Comparison of ENCODE assay signal across 2 cellular contexts in the genomic region with DNA sequence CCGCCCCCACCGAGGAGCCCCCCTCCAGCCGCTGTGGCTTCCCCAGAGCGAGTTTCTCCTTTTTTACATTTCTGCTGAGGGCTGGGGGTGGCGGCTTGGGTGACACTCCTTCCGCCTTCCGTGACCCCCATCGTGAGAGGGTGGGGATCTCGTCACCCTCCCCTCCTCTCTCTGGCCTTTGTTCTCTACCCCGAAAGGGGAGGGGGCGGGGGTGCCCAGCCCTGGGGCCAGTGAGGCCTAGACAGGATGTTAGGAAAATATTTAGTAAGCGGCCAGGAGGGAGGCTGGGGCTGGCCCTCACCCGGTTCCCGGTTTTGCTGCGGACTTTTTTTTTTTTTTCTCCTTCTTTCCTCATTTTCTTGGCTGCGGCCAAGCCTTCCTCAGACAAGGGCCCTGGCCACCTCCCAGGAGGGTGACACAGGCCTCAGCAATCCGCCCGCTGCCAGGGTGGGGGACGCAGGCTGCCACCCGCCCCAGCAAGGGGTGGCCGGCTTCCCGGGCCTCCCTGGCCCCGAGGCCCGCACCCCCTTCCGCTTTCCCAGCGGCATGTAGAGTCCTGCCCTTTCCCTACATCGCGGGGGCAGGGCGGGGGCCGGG.
TF ChIP-seq lines count a peak whose summit lies in the region.

No MANE protein-coding gene starts in this region.

TF ChIP-seq in SK-N-SH treated with all-trans-retinoic acid at 6 μM for 48 hours, 23 proteins besides CTCF, POLR2A, EP300 and RAD21:
- TF ChIP-seq, protein P1, sequence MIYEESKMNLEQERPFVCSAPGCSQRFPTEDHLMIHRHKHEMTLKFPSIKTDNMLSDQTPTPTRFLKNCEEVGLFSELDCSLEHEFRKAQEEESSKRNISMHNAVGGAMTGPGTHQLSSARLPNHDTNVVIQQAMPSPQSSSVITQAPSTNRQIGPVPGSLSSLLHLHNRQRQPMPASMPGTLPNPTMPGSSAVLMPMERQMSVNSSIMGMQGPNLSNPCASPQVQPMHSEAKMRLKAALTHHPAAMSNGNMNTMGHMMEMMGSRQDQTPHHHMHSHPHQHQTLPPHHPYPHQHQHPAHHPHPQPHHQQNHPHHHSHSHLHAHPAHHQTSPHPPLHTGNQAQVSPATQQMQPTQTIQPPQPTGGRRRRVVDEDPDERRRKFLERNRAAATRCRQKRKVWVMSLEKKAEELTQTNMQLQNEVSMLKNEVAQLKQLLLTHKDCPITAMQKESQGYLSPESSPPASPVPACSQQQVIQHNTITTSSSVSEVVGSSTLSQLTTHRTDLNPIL (CRISPR knock-in tag; IDR thresholded peaks at IDR 0.05; ENCODE audit: low read depth), result no peak

TF ChIP-seq in K562, 482 proteins besides CTCF, POLR2A, EP300 and RAD21 (continues in another document):
- TF ChIP-seq, protein P2, sequence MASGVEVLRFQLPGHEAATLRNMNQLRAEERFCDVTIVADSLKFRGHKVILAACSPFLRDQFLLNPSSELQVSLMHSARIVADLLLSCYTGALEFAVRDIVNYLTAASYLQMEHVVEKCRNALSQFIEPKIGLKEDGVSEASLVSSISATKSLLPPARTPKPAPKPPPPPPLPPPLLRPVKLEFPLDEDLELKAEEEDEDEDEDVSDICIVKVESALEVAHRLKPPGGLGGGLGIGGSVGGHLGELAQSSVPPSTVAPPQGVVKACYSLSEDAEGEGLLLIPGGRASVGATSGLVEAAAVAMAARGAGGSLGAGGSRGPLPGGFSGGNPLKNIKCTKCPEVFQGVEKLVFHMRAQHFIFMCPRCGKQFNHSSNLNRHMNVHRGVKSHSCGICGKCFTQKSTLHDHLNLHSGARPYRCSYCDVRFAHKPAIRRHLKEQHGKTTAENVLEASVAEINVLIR (CRISPR knock-in tag; IDR thresholded peaks at IDR 0.05), result no peak
- TF ChIP-seq, protein P3, sequence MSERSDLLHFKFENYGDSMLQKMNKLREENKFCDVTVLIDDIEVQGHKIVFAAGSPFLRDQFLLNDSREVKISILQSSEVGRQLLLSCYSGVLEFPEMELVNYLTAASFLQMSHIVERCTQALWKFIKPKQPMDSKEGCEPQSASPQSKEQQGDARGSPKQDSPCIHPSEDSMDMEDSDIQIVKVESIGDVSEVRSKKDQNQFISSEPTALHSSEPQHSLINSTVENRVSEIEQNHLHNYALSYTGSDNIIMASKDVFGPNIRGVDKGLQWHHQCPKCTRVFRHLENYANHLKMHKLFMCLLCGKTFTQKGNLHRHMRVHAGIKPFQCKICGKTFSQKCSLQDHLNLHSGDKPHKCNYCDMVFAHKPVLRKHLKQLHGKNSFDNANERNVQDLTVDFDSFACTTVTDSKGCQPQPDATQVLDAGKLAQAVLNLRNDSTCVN (CRISPR knock-in tag; IDR thresholded peaks at IDR 0.05), result no peak
- TF ChIP-seq, protein P4, sequence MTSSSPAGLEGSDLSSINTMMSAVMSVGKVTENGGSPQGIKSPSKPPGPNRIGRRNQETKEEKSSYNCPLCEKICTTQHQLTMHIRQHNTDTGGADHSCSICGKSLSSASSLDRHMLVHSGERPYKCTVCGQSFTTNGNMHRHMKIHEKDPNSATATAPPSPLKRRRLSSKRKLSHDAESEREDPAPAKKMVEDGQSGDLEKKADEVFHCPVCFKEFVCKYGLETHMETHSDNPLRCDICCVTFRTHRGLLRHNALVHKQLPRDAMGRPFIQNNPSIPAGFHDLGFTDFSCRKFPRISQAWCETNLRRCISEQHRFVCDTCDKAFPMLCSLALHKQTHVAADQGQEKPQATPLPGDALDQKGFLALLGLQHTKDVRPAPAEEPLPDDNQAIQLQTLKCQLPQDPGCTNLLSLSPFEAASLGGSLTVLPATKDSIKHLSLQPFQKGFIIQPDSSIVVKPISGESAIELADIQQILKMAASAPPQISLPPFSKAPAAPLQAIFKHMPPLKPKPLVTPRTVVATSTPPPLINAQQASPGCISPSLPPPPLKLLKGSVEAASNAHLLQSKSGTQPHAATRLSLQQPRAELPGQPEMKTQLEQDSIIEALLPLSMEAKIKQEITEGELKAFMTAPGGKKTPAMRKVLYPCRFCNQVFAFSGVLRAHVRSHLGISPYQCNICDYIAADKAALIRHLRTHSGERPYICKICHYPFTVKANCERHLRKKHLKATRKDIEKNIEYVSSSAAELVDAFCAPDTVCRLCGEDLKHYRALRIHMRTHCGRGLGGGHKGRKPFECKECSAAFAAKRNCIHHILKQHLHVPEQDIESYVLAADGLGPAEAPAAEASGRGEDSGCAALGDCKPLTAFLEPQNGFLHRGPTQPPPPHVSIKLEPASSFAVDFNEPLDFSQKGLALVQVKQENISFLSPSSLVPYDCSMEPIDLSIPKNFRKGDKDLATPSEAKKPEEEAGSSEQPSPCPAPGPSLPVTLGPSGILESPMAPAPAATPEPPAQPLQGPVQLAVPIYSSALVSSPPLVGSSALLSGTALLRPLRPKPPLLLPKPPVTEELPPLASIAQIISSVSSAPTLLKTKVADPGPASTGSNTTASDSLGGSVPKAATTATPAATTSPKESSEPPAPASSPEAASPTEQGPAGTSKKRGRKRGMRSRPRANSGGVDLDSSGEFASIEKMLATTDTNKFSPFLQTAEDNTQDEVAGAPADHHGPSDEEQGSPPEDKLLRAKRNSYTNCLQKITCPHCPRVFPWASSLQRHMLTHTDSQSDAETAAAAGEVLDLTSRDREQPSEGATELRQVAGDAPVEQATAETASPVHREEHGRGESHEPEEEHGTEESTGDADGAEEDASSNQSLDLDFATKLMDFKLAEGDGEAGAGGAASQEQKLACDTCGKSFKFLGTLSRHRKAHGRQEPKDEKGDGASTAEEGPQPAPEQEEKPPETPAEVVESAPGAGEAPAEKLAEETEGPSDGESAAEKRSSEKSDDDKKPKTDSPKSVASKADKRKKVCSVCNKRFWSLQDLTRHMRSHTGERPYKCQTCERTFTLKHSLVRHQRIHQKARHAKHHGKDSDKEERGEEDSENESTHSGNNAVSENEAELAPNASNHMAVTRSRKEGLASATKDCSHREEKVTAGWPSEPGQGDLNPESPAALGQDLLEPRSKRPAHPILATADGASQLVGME (CRISPR knock-in tag; IDR thresholded peaks at IDR 0.05), result no peak
- TF ChIP-seq L3MBTL2 (IDR thresholded peaks at IDR 0.05) (no peak), MEF2A (IDR thresholded peaks at IDR 0.05; ENCODE audit: control insufficient read depth, low read depth, low read length) (no peak), HDAC3 (IDR thresholded peaks at IDR 0.05; ENCODE audit: borderline replicate concordance, partially characterized antibody) (no peak), GTF2F1 (IDR thresholded peaks at IDR 0.05; ENCODE audit: low read depth, low read length) (no peak), TSC22D4 (tag; IDR thresholded peaks at IDR 0.05) (no peak), MECOM (CRISPR knock-in tag; IDR thresholded peaks at IDR 0.05) (no peak), ERF (CRISPR knock-in tag; IDR thresholded peaks at IDR 0.05) (no peak), SAP30 (IDR thresholded peaks at IDR 0.05; ENCODE audit: borderline replicate concordance, insufficient read depth, low read depth, low read length, poor library complexity, severe bottlenecking) (no peak), ETV5 (CRISPR knock-in tag; IDR thresholded peaks at IDR 0.05; ENCODE audit: low read depth) (no peak), ZNF175 (CRISPR knock-in tag; IDR thresholded peaks at IDR 0.05; ENCODE audit: low read depth) (0 out of 2 replicates have a peak, but pooled peaks have one; percentile 8), ZNF717 (CRISPR knock-in tag; IDR thresholded peaks at IDR 0.05) (no peak), HMG20A (CRISPR knock-in tag; conservative IDR thresholded peaks at IDR 0.05) (no peak), RFX5 (IDR thresholded peaks at IDR 0.05; ENCODE audit: low read depth, low read length) (no peak), GTF2A2 (tag; IDR thresholded peaks at IDR 0.05) (no peak), HSF4 (CRISPR knock-in tag; IDR thresholded peaks at IDR 0.05; ENCODE audit: borderline replicate concordance) (no peak), HDAC1 (IDR thresholded peaks at IDR 0.05) (no peak), ZNF57 (CRISPR knock-in tag; IDR thresholded peaks at IDR 0.05) (no peak), CHD2 (IDR thresholded peaks at IDR 0.05; ENCODE audit: low read depth, low read length) (no peak), RFX7 (CRISPR knock-in tag; IDR thresholded peaks at IDR 0.05) (no peak), MYBL2 (IDR thresholded peaks at IDR 0.05; ENCODE audit: low read depth) (no peak), MYBL2 (CRISPR knock-in tag; IDR thresholded peaks at IDR 0.05; ENCODE audit: borderline replicate concordance) (no peak), ZNF134 (CRISPR knock-in tag; conservative IDR thresholded peaks at IDR 0.05) (no peak), MYC (IDR thresholded peaks at IDR 0.05; ENCODE audit: low read depth, low read length) (no peak), MYC (CRISPR knock-in tag; IDR thresholded peaks at IDR 0.05; ENCODE audit: borderline replicate concordance, low read depth) (no peak), ARID2 (IDR thresholded peaks at IDR 0.05) (no peak), SMARCE1 (IDR thresholded peaks at IDR 0.05) (no peak), ZBED1 (IDR thresholded peaks at IDR 0.05) (no peak), TGIF2 (CRISPR knock-in tag; IDR thresholded peaks at IDR 0.05) (no peak), SPI1 (IDR thresholded peaks at IDR 0.05; ENCODE audit: borderline replicate concordance, low read depth, low read length) (peak; percentile 34; the same call in 1 of the 2 replicates), MTA2 (IDR thresholded peaks at IDR 0.05; ENCODE audit: low read depth) (no peak), NCOR1 (IDR thresholded peaks at IDR 0.05) (no peak), XRCC4 (IDR thresholded peaks at IDR 0.05; ENCODE audit: extremely low read depth, insufficient read depth, insufficient read length) (no peak), RBM15 (IDR thresholded peaks at IDR 0.05; ENCODE audit: insufficient read depth, low read length) (no peak), FUS (optimal IDR thresholded peaks at IDR 0.05; ENCODE audit: low read depth, low read length) (no peak), ZNF766 (CRISPR knock-in tag; conservative IDR thresholded peaks at IDR 0.05) (no peak), PCBP1 (IDR thresholded peaks at IDR 0.05; ENCODE audit: low read depth, low read length, poor library complexity, severe bottlenecking) (peak; percentile 21), KDM1A (IDR thresholded peaks at IDR 0.05) (peak in 1 of 2 experiments; percentile 80; a peak in 1 of 4 replicates), FOXA3 (CRISPR knock-in tag; conservative IDR thresholded peaks at IDR 0.05 in 1 of 2, IDR thresholded peaks at IDR 0.05 in 1 of 2) (no peak)
- TF ChIP-seq, protein P5, sequence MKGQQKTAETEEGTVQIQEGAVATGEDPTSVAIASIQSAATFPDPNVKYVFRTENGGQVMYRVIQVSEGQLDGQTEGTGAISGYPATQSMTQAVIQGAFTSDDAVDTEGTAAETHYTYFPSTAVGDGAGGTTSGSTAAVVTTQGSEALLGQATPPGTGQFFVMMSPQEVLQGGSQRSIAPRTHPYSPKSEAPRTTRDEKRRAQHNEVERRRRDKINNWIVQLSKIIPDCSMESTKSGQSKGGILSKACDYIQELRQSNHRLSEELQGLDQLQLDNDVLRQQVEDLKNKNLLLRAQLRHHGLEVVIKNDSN (CRISPR knock-in tag; IDR thresholded peaks at IDR 0.05), result no peak
- TF ChIP-seq, protein P6, sequence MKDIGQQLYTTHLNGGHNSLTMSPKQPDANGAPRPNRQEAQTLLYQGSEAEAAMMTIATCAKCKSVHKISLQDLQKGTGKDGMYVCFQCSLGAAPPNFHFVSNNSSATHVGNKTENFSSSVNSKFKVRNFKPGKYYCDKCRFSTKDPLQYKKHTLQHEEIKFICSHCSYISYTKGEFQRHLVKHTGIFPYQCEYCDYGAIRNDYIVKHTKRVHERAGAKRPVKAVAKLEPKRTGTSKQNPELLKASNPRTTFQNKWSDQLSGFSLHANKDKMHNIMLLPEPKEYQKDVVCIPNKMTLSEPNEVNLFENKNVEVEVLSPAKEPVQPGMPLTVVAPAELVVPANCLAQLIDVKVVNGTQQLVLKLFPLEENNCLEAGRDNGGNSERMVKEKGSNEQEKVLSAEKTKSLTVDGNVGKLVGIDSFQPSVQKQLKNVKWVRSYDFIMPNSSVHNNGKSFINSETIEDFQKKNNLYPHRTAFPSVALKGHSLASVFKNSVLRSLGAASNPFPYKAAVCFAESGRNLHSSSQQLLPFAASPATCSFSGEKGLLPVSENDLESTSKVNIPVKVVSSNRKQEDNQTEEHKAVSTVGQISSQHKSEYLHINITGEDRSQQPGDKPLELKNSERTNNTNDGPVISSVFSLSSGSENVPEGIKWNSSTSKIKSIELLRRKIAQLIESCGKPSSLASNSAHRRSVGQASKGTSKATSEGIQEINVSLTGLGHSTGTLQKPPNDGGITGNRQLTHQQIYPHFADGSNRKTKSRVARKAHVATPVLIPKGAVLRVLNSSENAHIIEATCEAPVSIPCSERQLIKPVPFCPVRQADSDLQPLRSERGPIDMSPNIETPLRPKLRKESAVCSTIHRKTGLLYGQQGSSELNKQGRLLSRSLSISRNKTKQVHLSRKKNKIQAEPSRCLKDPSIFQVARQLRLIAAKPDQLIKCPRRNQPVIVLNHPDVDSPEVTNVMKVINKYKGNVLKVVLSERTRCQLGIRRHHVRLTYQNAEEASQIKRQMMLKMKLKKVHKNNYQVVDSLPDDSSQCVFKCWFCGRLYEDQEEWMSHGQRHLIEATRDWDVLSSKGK (CRISPR knock-in tag; IDR thresholded peaks at IDR 0.05), result no peak
- TF ChIP-seq, protein P7, sequence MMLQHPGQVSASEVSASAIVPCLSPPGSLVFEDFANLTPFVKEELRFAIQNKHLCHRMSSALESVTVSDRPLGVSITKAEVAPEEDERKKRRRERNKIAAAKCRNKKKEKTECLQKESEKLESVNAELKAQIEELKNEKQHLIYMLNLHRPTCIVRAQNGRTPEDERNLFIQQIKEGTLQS (IDR thresholded peaks at IDR 0.05), result no peak
- TF ChIP-seq, protein P7 (CRISPR knock-in tag; conservative IDR thresholded peaks at IDR 0.05), result no peak
- TF ChIP-seq, protein P8, sequence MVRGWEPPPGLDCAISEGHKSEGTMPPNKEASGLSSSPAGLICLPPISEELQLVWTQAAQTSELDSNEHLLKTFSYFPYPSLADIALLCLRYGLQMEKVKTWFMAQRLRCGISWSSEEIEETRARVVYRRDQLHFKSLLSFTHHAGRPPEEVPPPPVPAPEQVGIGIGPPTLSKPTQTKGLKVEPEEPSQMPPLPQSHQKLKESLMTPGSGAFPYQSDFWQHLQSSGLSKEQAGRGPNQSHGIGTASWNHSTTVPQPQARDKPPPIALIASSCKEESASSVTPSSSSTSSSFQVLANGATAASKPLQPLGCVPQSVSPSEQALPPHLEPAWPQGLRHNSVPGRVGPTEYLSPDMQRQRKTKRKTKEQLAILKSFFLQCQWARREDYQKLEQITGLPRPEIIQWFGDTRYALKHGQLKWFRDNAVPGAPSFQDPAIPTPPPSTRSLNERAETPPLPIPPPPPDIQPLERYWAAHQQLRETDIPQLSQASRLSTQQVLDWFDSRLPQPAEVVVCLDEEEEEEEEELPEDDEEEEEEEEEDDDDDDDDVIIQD (CRISPR knock-in tag; IDR thresholded peaks at IDR 0.05), result no peak
- TF ChIP-seq, protein P9, sequence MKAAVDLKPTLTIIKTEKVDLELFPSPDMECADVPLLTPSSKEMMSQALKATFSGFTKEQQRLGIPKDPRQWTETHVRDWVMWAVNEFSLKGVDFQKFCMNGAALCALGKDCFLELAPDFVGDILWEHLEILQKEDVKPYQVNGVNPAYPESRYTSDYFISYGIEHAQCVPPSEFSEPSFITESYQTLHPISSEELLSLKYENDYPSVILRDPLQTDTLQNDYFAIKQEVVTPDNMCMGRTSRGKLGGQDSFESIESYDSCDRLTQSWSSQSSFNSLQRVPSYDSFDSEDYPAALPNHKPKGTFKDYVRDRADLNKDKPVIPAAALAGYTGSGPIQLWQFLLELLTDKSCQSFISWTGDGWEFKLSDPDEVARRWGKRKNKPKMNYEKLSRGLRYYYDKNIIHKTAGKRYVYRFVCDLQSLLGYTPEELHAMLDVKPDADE (conservative IDR thresholded peaks at IDR 0.05; ENCODE audit: control insufficient read depth, low read depth, low read length), result 0 out of 2 replicates have a peak, but pooled peaks have one; percentile 2
